In the genomic region with DNA sequence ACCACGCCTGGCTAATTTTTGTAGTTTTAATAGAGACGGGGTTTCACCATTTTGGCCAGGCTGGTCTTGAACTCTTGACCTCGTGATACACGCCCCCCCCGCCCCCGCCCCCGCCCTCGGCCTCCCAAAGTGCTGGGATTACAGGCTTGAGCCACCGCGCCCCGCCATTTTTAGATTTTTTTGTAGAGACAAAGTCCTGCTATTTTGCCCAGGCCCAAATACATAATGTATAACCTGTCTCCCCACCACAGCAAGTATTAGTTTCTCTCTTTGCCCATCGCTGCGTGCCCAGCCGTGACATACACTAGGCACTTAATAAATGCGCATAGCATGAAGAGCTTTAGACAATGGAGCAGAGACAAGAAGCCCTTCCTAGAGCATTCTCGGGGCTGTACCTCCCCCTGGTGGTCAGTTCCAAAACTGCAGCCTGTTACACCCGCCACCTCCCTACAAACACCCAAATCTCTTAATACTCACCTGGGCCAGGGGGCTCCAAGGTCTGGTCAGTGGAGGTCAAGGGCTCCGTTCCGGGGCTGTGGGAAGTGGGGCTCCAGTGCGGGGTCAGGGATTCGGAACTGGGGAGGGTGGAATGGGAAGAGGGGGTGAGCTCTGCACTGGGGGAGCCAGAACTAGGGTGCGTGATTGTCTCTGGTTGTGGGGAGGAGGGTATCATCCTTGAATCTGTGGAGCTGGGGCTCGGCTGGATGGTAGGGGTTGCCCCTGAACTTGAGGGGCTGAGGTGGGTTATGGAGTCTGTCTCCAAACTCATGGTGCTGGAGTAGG, we compare ENCODE assay signal across 8 cellular contexts. TPM values are rescaled to one million over a fixed set of nuclear protein-coding genes. Genes with fewer than 3 reads are reported as not detected.
DNase-seq lines count a peak whose midpoint lies in the region; ATAC-seq, FAIRE-seq and TF ChIP-seq lines count a peak whose summit lies in the region.

No MANE protein-coding gene starts in this region.

- no peak overlapping the region for H3K23ac ChIP-seq in H1 (ENCODE audit: insufficient read length)

- no peak overlapping the region; the same call in 1 of the 2 replicates for H3K18ac ChIP-seq in H1 (ENCODE audit: extremely low read depth, low read length)

- DNase-seq in Ammon's horn (ENCODE audit: low spot score) (peak; percentile 76), HCEC 1CT (peak; percentile 47), NCI-H82 (lab: John Stamatoyannopoulos, UW) (peak; percentile 92), H1 (ENCODE audit: low read depth in 1 of 2, low spot score in 2 of 2) (peak; percentile 70 to 97), middle frontal gyrus (ENCODE audit: extremely low spot score, low spot score) (peak; percentile 38)
- peak; percentile 91 for DNase-seq in activated CD8-positive, alpha-beta T cell treated with anti-CD3 and anti-CD28 coated beads for 36 hours
- peak; percentile 54 to 84 for DNase-seq in stimulated activated CD8-positive, alpha-beta memory T cell treated with anti-CD3 and anti-CD28 coated beads, Interleukin-4, amount 100 ng/mL, for 4 hours (ENCODE audit: low read depth in 2 of 2, low spot score in 1 of 2)

- no peaks in the 10 kb centered on the region for H3K9me3 ChIP-seq in H1 (ENCODE audit: insufficient read depth in 2 of 2, low read depth in 1 of 2, low read length in 1 of 2)

- no peak overlapping the region for H3K4me3 Mint-ChIP-seq in activated CD8-positive, alpha-beta T cell treated with anti-CD3 and anti-CD28 coated beads for 36 hours

- TF ChIP-seq CTCF in activated CD8-positive, alpha-beta T cell treated with anti-CD3 and anti-CD28 coated beads for 36 hours (IDR thresholded peaks at IDR 0.05), result peak; percentile 90
- peak; percentile 86 to 96 (median 93) for TF ChIP-seq CTCF in H1 (IDR thresholded peaks at IDR 0.05; ENCODE audit: control extremely low read depth in 1 of 3, insufficient read depth in 1 of 3, low read depth in 1 of 3, low read length in 3 of 3)

- peaks cover 0 to 3% (median 0%) of the 10 kb centered on the region in 4 experiments; a peak in 3 of 7 replicates for H3K27me3 ChIP-seq in H1 (replicated peaks in 1 of 4; ENCODE audit: control insufficient read depth in 3 of 4, extremely low read depth in 1 of 4, insufficient read depth in 3 of 4, low read length in 3 of 4)

- H2AK5ac ChIP-seq in H1 (ENCODE audit: low read depth, low read length), result no peak overlapping the region

- no peaks in the 10 kb centered on the region for H3K36me3 Mint-ChIP-seq in activated CD8-positive, alpha-beta T cell treated with anti-CD3 and anti-CD28 coated beads for 36 hours (ENCODE audit: low read depth)

- H4K5ac ChIP-seq in H1 (ENCODE audit: insufficient read length, low read depth, low read length), result no peak overlapping the region

- no peak overlapping the region for H2AFZ ChIP-seq in H1 (ENCODE audit: low read length)

- H3K79me1 ChIP-seq in H1 (ENCODE audit: low read depth, low read length), result no peaks in the 10 kb centered on the region

- no peaks in the 10 kb centered on the region for H4K20me1 ChIP-seq in H1 (replicated peaks in 1 of 2; ENCODE audit: control insufficient read depth in 1 of 2, insufficient read depth in 2 of 2, low read length in 2 of 2)

- H3K4me1 ChIP-seq in H1 (replicated peaks in 1 of 4; ENCODE audit: control insufficient read depth in 3 of 4, insufficient read depth in 4 of 4, low read length in 3 of 4), result peaks cover 5 to 16% (median 13%) of the 10 kb centered on the region in 4 experiments

- no peak for TF ChIP-seq POLR2A in H1 (IDR thresholded peaks at IDR 0.05; ENCODE audit: control extremely low read depth in 1 of 2, low read depth in 2 of 2, low read length in 2 of 2)

- no peak overlapping the region for H3K56ac ChIP-seq in H1 (replicated peaks; ENCODE audit: insufficient read length, low read depth, low read length)

- H4K91ac ChIP-seq in H1 (replicated peaks; ENCODE audit: insufficient read length, low read length), result no peak overlapping the region

- no peaks in the 10 kb centered on the region for H3K23me2 ChIP-seq in H1 (ENCODE audit: low read depth, low read length)

- peak overlapping the region; percentile 46; the same call in 1 of the 2 replicates for H2BK15ac ChIP-seq in H1 (ENCODE audit: low read length)

- H3K14ac ChIP-seq in H1 (ENCODE audit: insufficient read length), result no peak overlapping the region

- TF ChIP-seq EP300 in H1 (IDR thresholded peaks at IDR 0.05; ENCODE audit: borderline replicate concordance in 1 of 2, low read depth in 2 of 2, low read length in 2 of 2), result no peak

- H3K27me3 Mint-ChIP-seq in activated CD8-positive, alpha-beta T cell treated with anti-CD3 and anti-CD28 coated beads for 36 hours, result peaks cover 21% of the 10 kb centered on the region

- no peak overlapping the region for H3K27ac Mint-ChIP-seq in activated CD8-positive, alpha-beta T cell treated with anti-CD3 and anti-CD28 coated beads for 36 hours

- FAIRE-seq in H1 (lab: Jason Lieb, UNC), result peak; percentile 96

- ATAC-seq in activated CD8-positive, alpha-beta T cell treated with anti-CD3 and anti-CD28 coated beads for 36 hours, result peak; percentile 95
- ATAC-seq in HG03442 (IDR thresholded peaks at IDR 0.05; ENCODE audit: unreplicated experiment), result no peak

- H3K27ac ChIP-seq in H1 (ENCODE audit: low read depth, low read length), result no peak overlapping the region

- peak; percentile 99 for TF ChIP-seq RAD21 in H1 (IDR thresholded peaks at IDR 0.05 in 1 of 2, conservative IDR thresholded peaks at IDR 0.05 in 1 of 2; ENCODE audit: low read depth in 2 of 2, low read length in 2 of 2)

- H4K8ac ChIP-seq in H1 (ENCODE audit: extremely low read depth, insufficient read depth, low read length), result no peak overlapping the region; the same call in 1 of the 2 replicates

- H3K9me3 Mint-ChIP-seq in activated CD8-positive, alpha-beta T cell treated with anti-CD3 and anti-CD28 coated beads for 36 hours, result no peaks in the 10 kb centered on the region

- H2BK120ac ChIP-seq in H1 (replicated peaks; ENCODE audit: low read depth, low read length), result no peak overlapping the region

- H3K4ac ChIP-seq in H1 (replicated peaks; ENCODE audit: insufficient read length, low read depth, low read length), result no peak overlapping the region

- H2BK12ac ChIP-seq in H1 (ENCODE audit: low read depth, low read length), result peak overlapping the region; percentile 55; the same call in 1 of the 2 replicates

- intact Hi-C loops in activated CD8-positive, alpha-beta T cell treated with anti-CD3 and anti-CD28 coated beads for 36 hours (cut with micrococcal nuclease), result loop anchor here (5.0 kb wide), 1 partner anchor 39 kb away; no protein-coding TSS in a partner anchor

- 0 out of 2 replicates have a peak overlapping the region, but pooled peaks have one; percentile 55 for H2BK20ac ChIP-seq in H1 (ENCODE audit: low read length)

- H3K36me3 ChIP-seq in H1 (ENCODE audit: control insufficient read depth in 2 of 4, insufficient read depth in 4 of 4, low read length in 3 of 4), result no peaks in the 10 kb centered on the region

- peaks cover 2% of the 10 kb centered on the region for H3K4me1 Mint-ChIP-seq in activated CD8-positive, alpha-beta T cell treated with anti-CD3 and anti-CD28 coated beads for 36 hours (ENCODE audit: low read depth)

- no peak overlapping the region for H2BK5ac ChIP-seq in H1 (ENCODE audit: low read depth, low read length)

- POLR2A ChIA-PET in activated CD8-positive, alpha-beta T cell treated with anti-CD3 and anti-CD28 coated beads for 36 hours (lab: Charles Lee), result interaction anchor here (0.7 to 1.2 kb wide), 5 partner anchors 47 to 148 kb away, joined by 3 to 4 read pairs (median 3); partner anchors contain the start of gene MPV17L2
- POLR2A ChIA-PET in H1 (lab: Charles Lee; ENCODE audit: partially characterized antibody), result interaction anchor here (0.6 to 7.4 kb wide), 13 partner anchors 9 to 83 kb away, joined by 3 to 65 read pairs (median 3); partner anchors contain the start of genes JUND, MPV17L2 and RAB3A

- H3K9ac ChIP-seq in H1 (replicated peaks in 1 of 4; ENCODE audit: extremely low read depth in 1 of 4, low read depth in 3 of 4, low read length in 3 of 4), result no peak overlapping the region

- WGBS in H1 (ENCODE audit: extremely low coverage in 1 of 2, insufficient coverage in 1 of 2, insufficient read length in 1 of 2, insufficient replicate concordance in 2 of 2, low coverage in 1 of 2, low lambda C conversion rate in 2 of 2, missing lambda C conversion rate in 1 of 2), 2 experiments, result 30% methylated on average over 14 of the region's 23 CpGs; no CpG with 5 or more reads in 1 of the 2 experiments

- H3K79me2 ChIP-seq in H1 (ENCODE audit: control insufficient read depth in 1 of 2, insufficient read depth in 2 of 2, low read length in 2 of 2), result no peaks in the 10 kb centered on the region

- CTCF ChIA-PET in activated CD8-positive, alpha-beta T cell treated with anti-CD3 and anti-CD28 coated beads for 36 hours (lab: Charles Lee), result interaction anchor here (0.6 to 9.5 kb wide), 35 partner anchors 8 to 168 kb away, joined by 3 to 185 read pairs (median 5); partner anchors contain the start of genes IQCN, MPV17L2, PDE4C and RAB3A
- CTCF ChIA-PET in H1 (lab: Charles Lee; ENCODE audit: partially characterized antibody), result interaction anchor here (0.6 to 18.7 kb wide), 33 partner anchors 9 to 680 kb away, joined by 3 to 305 read pairs (median 7); partner anchors contain the start of genes IQCN, JUND, MPV17L2 and PDE4C

- no peak overlapping the region for H3K4me2 ChIP-seq in H1 (ENCODE audit: insufficient read depth in 1 of 2, low read depth in 2 of 2, low read length in 2 of 2)

- no peak overlapping the region for H3K4me3 ChIP-seq in H1 (ENCODE audit: extremely low read depth in 1 of 4, insufficient read depth in 2 of 4, low read depth in 3 of 4, low read length in 4 of 4)

RNA-seq across cellular contexts. Expression of gene IQCN, which starts 22.5 kb away (rescaled TPM):
- total RNA-seq in activated CD8-positive, alpha-beta T cell treated with anti-CD3 and anti-CD28 coated beads for 36 hours, result under 1 TPM; 0.59 to 0.69 TPM
- 0.31 and 1.0 TPM in 2 replicates for total RNA-seq in H1 (2021; fragmentation: NEBNext Ultra II Directional; extraction: Animal tissue kit (Norgen Biotek cat#: 25700))
- 0.36 and 0.82 TPM in 2 replicates for polyA plus RNA-seq in H1 (2011; rRNA removed)
- polyA plus RNA-seq in H1 (2011; cell fraction: cytosol; rRNA removed), result 0.45 TPM
- 4.0 TPM for polyA plus RNA-seq in H1 (2011; cell fraction: nucleus; rRNA removed)
- polyA plus RNA-seq in H1 (2012, experiment 1 of 2), result 0.22 to 0.46 TPM (median 0.31 TPM) in 4 replicates
- 0.18 TPM for polyA plus RNA-seq in H1 (2012, experiment 2 of 2)
- 0.12 TPM for polyA plus RNA-seq in H1 (2013, experiment 1 of 2)
- polyA plus RNA-seq in H1 (2013, experiment 2 of 2), result 0.15 TPM
- 0.98 and 1.9 TPM in 2 replicates for polyA minus RNA-seq in H1 (2011; rRNA and poly(A)+ RNA removed)
- polyA minus RNA-seq in H1 (2011; cell fraction: cytosol; rRNA and poly(A)+ RNA removed), result 0.51 TPM
- 3.5 TPM for polyA minus RNA-seq in H1 (2011; cell fraction: nucleus; rRNA and poly(A)+ RNA removed)

RNA-seq across cellular contexts. Expression of gene PDE4C, which starts 25.5 kb away (rescaled TPM):
- total RNA-seq in activated CD8-positive, alpha-beta T cell treated with anti-CD3 and anti-CD28 coated beads for 36 hours, result under 1 TPM in 1 of 2 experiments, not detected in 1; 0.38 TPM
- 2.3 and 2.7 TPM in 2 replicates for total RNA-seq in H1 (2021; fragmentation: NEBNext Ultra II Directional; extraction: Animal tissue kit (Norgen Biotek cat#: 25700))
- polyA plus RNA-seq in H1 (2011; rRNA removed), result 3.1 and 3.7 TPM in 2 replicates
- polyA plus RNA-seq in H1 (2011; cell fraction: cytosol; rRNA removed), result 4.7 TPM
- 10.8 TPM for polyA plus RNA-seq in H1 (2011; cell fraction: nucleus; rRNA removed)
- polyA plus RNA-seq in H1 (2012, experiment 1 of 2), result 1.8 to 3.1 TPM (median 2.3 TPM) in 4 replicates
- polyA plus RNA-seq in H1 (2012, experiment 2 of 2), result 1.1 TPM
- 0.71 TPM for polyA plus RNA-seq in H1 (2013, experiment 1 of 2)
- polyA plus RNA-seq in H1 (2013, experiment 2 of 2), result 0.85 TPM
- polyA minus RNA-seq in H1 (2011; rRNA and poly(A)+ RNA removed), result 2.6 and 5.2 TPM in 2 replicates
- polyA minus RNA-seq in H1 (2011; cell fraction: cytosol; rRNA and poly(A)+ RNA removed), result 3.2 TPM
- 8.1 TPM for polyA minus RNA-seq in H1 (2011; cell fraction: nucleus; rRNA and poly(A)+ RNA removed)

RNA-seq across cellular contexts. Expression of gene JUND, which starts 29.6 kb away (rescaled TPM):
- 100 to 1,000 TPM; 527 to 530 TPM for total RNA-seq in activated CD8-positive, alpha-beta T cell treated with anti-CD3 and anti-CD28 coated beads for 36 hours
- 77.5 and 95.8 TPM in 2 replicates for total RNA-seq in H1 (2021; fragmentation: NEBNext Ultra II Directional; extraction: Animal tissue kit (Norgen Biotek cat#: 25700))
- 54.0 and 64.4 TPM in 2 replicates for polyA plus RNA-seq in H1 (2011; rRNA removed)
- 88.8 TPM for polyA plus RNA-seq in H1 (2011; cell fraction: cytosol; rRNA removed)
- 97.7 TPM for polyA plus RNA-seq in H1 (2011; cell fraction: nucleus; rRNA removed)
- 15.6 to 62.2 TPM (median 61.4 TPM) in 4 replicates for polyA plus RNA-seq in H1 (2012, experiment 1 of 2)
- polyA plus RNA-seq in H1 (2012, experiment 2 of 2), result 20.8 TPM
- 45.5 TPM for polyA plus RNA-seq in H1 (2013, experiment 1 of 2)
- 50.7 TPM for polyA plus RNA-seq in H1 (2013, experiment 2 of 2)
- polyA minus RNA-seq in H1 (2011; rRNA and poly(A)+ RNA removed), result 21.2 and 23.0 TPM in 2 replicates
- 115 TPM for polyA minus RNA-seq in H1 (2011; cell fraction: cytosol; rRNA and poly(A)+ RNA removed)
- polyA minus RNA-seq in H1 (2011; cell fraction: nucleus; rRNA and poly(A)+ RNA removed), result 188 TPM

RNA-seq across cellular contexts. Expression of gene RAB3A, which starts 47.9 kb away (rescaled TPM):
- total RNA-seq in activated CD8-positive, alpha-beta T cell treated with anti-CD3 and anti-CD28 coated beads for 36 hours, result 10 to 100 TPM in 1 of 2 experiments, 1 to 10 TPM in 1; 8.9 to 11.3 TPM
- 14.2 and 14.3 TPM in 2 replicates for total RNA-seq in H1 (2021; fragmentation: NEBNext Ultra II Directional; extraction: Animal tissue kit (Norgen Biotek cat#: 25700))
- 13.6 and 18.6 TPM in 2 replicates for polyA plus RNA-seq in H1 (2011; rRNA removed)
- polyA plus RNA-seq in H1 (2011; cell fraction: cytosol; rRNA removed), result 7.1 TPM
- 26.7 TPM for polyA plus RNA-seq in H1 (2011; cell fraction: nucleus; rRNA removed)
- polyA plus RNA-seq in H1 (2012, experiment 1 of 2), result 10.0 to 16.5 TPM (median 14.3 TPM) in 4 replicates
- 11.5 TPM for polyA plus RNA-seq in H1 (2012, experiment 2 of 2)
- 12.1 TPM for polyA plus RNA-seq in H1 (2013, experiment 1 of 2)
- 13.1 TPM for polyA plus RNA-seq in H1 (2013, experiment 2 of 2)
- polyA minus RNA-seq in H1 (2011; rRNA and poly(A)+ RNA removed), result 42.9 and 47.7 TPM in 2 replicates
- polyA minus RNA-seq in H1 (2011; cell fraction: cytosol; rRNA and poly(A)+ RNA removed), result 23.5 TPM
- polyA minus RNA-seq in H1 (2011; cell fraction: nucleus; rRNA and poly(A)+ RNA removed), result 17.7 TPM

RNA-seq across cellular contexts. Expression of gene MPV17L2, which starts 58.8 kb away (rescaled TPM):
- total RNA-seq in activated CD8-positive, alpha-beta T cell treated with anti-CD3 and anti-CD28 coated beads for 36 hours, result 1 to 10 TPM; 8.5 to 9.6 TPM
- 24.2 and 28.6 TPM in 2 replicates for total RNA-seq in H1 (2021; fragmentation: NEBNext Ultra II Directional; extraction: Animal tissue kit (Norgen Biotek cat#: 25700))
- polyA plus RNA-seq in H1 (2011; rRNA removed), result 80.1 and 82.6 TPM in 2 replicates
- 52.7 TPM for polyA plus RNA-seq in H1 (2011; cell fraction: cytosol; rRNA removed)
- 45.3 TPM for polyA plus RNA-seq in H1 (2011; cell fraction: nucleus; rRNA removed)
- 29.4 to 37.4 TPM (median 36.6 TPM) in 4 replicates for polyA plus RNA-seq in H1 (2012, experiment 1 of 2)
- polyA plus RNA-seq in H1 (2012, experiment 2 of 2), result 48.3 TPM
- 41.2 TPM for polyA plus RNA-seq in H1 (2013, experiment 1 of 2)
- polyA plus RNA-seq in H1 (2013, experiment 2 of 2), result 42.3 TPM
- 31.0 and 44.7 TPM in 2 replicates for polyA minus RNA-seq in H1 (2011; rRNA and poly(A)+ RNA removed)
- polyA minus RNA-seq in H1 (2011; cell fraction: cytosol; rRNA and poly(A)+ RNA removed), result 16.7 TPM
- polyA minus RNA-seq in H1 (2011; cell fraction: nucleus; rRNA and poly(A)+ RNA removed), result 12.7 TPM

Comparison
In these comparisons a context has a peak if more than half of its experiments do, and no peak if none do; other contexts are left out.
1. DNase-seq: peak in every context shown above with its lines; median percentile 92 in NCI-H82; 91 in activated CD8-positive, alpha-beta T cell treated with anti-CD3 and anti-CD28 coated beads for 36 hours; 84 in H1; 76 in Ammon's horn; 69 in stimulated activated CD8-positive, alpha-beta memory T cell treated with anti-CD3 and anti-CD28 coated beads, Interleukin-4, amount 100 ng/mL, for 4 hours; 47 in HCEC 1CT; 38 in middle frontal gyrus.